8 cellular contexts compared by ENCODE assay signal in the genomic region with DNA sequence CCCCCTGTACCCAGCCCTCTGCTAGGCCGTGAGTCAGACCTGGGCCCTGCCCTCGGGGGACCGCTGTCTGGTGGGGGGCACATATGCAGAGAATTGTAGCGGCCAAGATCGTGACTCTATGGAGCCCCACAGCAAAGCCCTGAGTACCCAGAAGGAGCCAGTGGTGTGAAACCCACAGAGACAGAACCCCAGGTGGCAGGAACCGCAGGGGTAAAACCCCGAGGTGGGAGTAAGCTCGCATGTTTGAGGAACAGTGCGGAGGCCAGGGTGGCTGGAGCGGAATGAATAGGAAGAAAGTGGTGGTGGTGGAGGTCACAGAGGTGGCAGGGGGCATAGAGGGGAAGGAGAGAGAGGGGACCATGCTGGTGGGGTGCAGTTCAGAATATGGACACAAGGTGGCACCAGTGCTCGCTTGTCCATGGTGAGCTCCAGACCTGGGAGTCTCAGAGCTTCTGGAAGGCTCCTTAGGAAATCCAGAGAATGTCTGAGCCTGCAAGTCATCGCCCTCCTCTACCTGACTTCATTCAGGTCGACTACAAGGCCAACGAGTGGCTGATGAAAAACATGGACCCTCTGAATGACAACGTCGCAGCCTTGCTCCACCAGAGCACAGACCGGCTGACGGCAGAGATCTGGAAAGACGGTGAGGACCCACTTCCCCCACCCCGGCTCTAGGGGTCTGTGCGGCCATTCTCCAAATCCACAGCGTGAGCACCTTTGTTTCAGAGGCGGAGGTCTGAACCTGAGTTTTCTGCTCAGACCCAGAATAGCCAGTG. TPM values are rescaled to one million over a fixed set of nuclear protein-coding genes. Genes with fewer than 3 reads are reported as not detected.
DNase-seq lines count a peak whose midpoint lies in the region; ATAC-seq and TF ChIP-seq lines count a peak whose summit lies in the region.

No MANE protein-coding gene starts in this region.

- WGBS in body of pancreas, 2 donors = 92 to 95% methylated on average over 20 to 23 of the region's 23 CpGs

- DNase-seq in body of pancreas (peak in 3 of 4 donors; percentile 11 to 30 (median 29)), mesothelial cell of epicardium (ENCODE audit: low spot score in 2 of 2, unreplicated experiment in 2 of 2) (no peak), medulla oblongata (ENCODE audit: extremely low spot score) (no peak), DMS79 treated with DMSO at 0.1 percent for 48 hours (lab: John Stamatoyannopoulos, UW) (no peak)

- no peak overlapping the region for H3K4me2 ChIP-seq in OCI-LY1 (ENCODE audit: low read length)

- TF ChIP-seq CTCF in GM12872 (IDR thresholded peaks at IDR 0.05; ENCODE audit: insufficient read depth, low read depth, low read length) (peak; percentile 79), OCI-LY1 (IDR thresholded peaks at IDR 0.05; ENCODE audit: low read length) (peak; percentile 76), body of pancreas (IDR thresholded peaks at IDR 0.05) (peak; percentile 21 to 49 (median 35)), mesothelial cell of epicardium (IDR thresholded peaks at IDR 0.05; ENCODE audit: unreplicated experiment) (peak; percentile 59)

- no peaks in the 10 kb centered on the region for H3K9me2 ChIP-seq in OCI-LY1 (ENCODE audit: low read depth, low read length)

- H3K4me1 ChIP-seq in OCI-LY1 (ENCODE audit: insufficient read depth, low read length, severe bottlenecking) (no peaks in the 10 kb centered on the region), body of pancreas (no peaks in the 10 kb centered on the region)

- peaks cover 21% of the 10 kb centered on the region for H3K9me3 Mint-ChIP-seq in mesothelial cell of epicardium

- H3K27me3 Mint-ChIP-seq in mesothelial cell of epicardium (ENCODE audit: low read depth) = no peaks in the 10 kb centered on the region

- no peaks in the 10 kb centered on the region for H4K20me1 ChIP-seq in OCI-LY1 (ENCODE audit: insufficient read depth, low read length)

- no peak overlapping the region for H3K4me3 Mint-ChIP-seq in mesothelial cell of epicardium

- intact Hi-C loops in body of pancreas (cut with DNase I) = no loop called here

- H3K4me3 ChIP-seq in OCI-LY1 (ENCODE audit: low read depth, low read length, poor library complexity, severe bottlenecking) (no peak overlapping the region), body of pancreas (no peak overlapping the region)

- H3K9me3 ChIP-seq in OCI-LY1 (ENCODE audit: low read length) (peaks cover 3% of the 10 kb centered on the region), body of pancreas (peaks cover 0 to 7% (median 0%) of the 10 kb centered on the region in 3 donors)

- H3K27ac ChIP-seq in OCI-LY1 (ENCODE audit: low read depth, low read length, poor library complexity, severe bottlenecking) = no peak overlapping the region
- H3K27ac ChIP-seq in body of pancreas = no peak overlapping the region

- H3K27me3 ChIP-seq in OCI-LY1 (ENCODE audit: insufficient read depth, low read length) (peaks cover 18% of the 10 kb centered on the region), body of pancreas (no peaks in the 10 kb centered on the region)

- no peaks in the 10 kb centered on the region for H3K4me1 Mint-ChIP-seq in mesothelial cell of epicardium

- H3K27ac Mint-ChIP-seq in mesothelial cell of epicardium = no peak overlapping the region

- H3K9ac ChIP-seq in OCI-LY1 (ENCODE audit: low read length) = no peak overlapping the region

- H3K36me3 Mint-ChIP-seq in mesothelial cell of epicardium = peaks cover 53% of the 10 kb centered on the region

- no peak overlapping the region for H2AFZ ChIP-seq in OCI-LY1 (ENCODE audit: low read length)

- H3K36me3 ChIP-seq in OCI-LY1 (ENCODE audit: insufficient read depth, low read length) = no peaks in the 10 kb centered on the region; the same call in 1 of the 2 replicates
- H3K36me3 ChIP-seq in body of pancreas (replicated peaks in 1 of 2; ENCODE audit: insufficient read depth in 1 of 2, low read depth in 2 of 2) = peaks cover 5 to 6% of the 10 kb centered on the region in 2 donors

- ATAC-seq in body of pancreas (no peak), HG03442 (IDR thresholded peaks at IDR 0.05; ENCODE audit: unreplicated experiment) (no peak), HG03159 (IDR thresholded peaks at IDR 0.05; ENCODE audit: unreplicated experiment) (no peak)

- H3F3A ChIP-seq in OCI-LY1 (ENCODE audit: insufficient read depth, low read length) = no peaks in the 10 kb centered on the region

- TF ChIP-seq POLR2A in body of pancreas (IDR thresholded peaks at IDR 0.05) = no peak

- no peaks in the 10 kb centered on the region for H3K79me2 ChIP-seq in OCI-LY1 (ENCODE audit: insufficient read depth, low read length)

RNA-seq across cellular contexts. Expression of gene MYH14, which starts 48.9 kb away (rescaled TPM):
- total RNA-seq in body of pancreas (10 to 100 TPM; 40.9 to 61.2 TPM), mesothelial cell of epicardium (52.3 to 56.6 TPM (median 53.8 TPM) in 3 replicates)

Comparison
In these comparisons a context has a peak if more than half of its experiments do, and no peak if none do; other contexts are left out.
1. DNase-seq: peak in body of pancreas (3 of 4); none in mesothelial cell of epicardium (0 of 2), medulla oblongata (single experiment) and DMS79 treated with DMSO at 0.1 percent for 48 hours (single experiment).
2. Peak in every context shown above with its lines, with median percentiles within 50 percentile points of each other: CTCF ChIP-seq.